ENCODE assay signal across 20 cellular contexts in the genomic region with DNA sequence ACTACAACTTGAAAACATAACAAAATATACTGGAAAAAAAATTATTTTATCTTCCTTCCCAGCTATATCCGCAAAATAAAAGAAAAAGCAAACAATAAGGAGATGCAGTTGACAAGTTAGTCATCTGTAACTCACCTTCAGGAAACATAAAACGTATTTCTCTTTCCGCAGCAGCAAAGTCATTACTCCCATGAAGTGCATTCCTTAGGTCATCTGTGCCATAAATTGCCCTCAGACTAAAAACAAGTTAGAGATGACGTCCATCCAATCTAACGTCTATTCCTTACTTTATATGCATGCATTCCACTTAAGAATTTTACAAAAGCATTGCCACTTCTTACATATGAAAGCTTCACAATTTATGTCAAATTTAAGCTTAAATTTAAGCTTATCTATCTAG. TPM values are rescaled to one million over a fixed set of nuclear protein-coding genes. Genes with fewer than 3 reads are reported as not detected.
DNase-seq lines count a peak whose midpoint lies in the region; ATAC-seq, FAIRE-seq and TF ChIP-seq lines count a peak whose summit lies in the region.
"Had no signal": no experiment of that assay in that cellular context is flagged by ENCODE, and none has a peak within 500 bp of the region (broad histone marks: within the 10 kb centered on the region; RNA-seq: fewer than 3 reads in every experiment).

No MANE protein-coding gene starts in this region.

- H3K9me3 ChIP-seq in BLaER1, result no peaks in the 10 kb centered on the region
- no peaks in the 10 kb centered on the region for H3K9me3 ChIP-seq in small intestine (ENCODE audit: control insufficient read depth, low read depth)
- H3K9me3 ChIP-seq: HAP-1 had no signal

- 53 to 55% (median 53%) methylated on average over 5 of the region's 5 CpGs for WGBS in small intestine, 3 donors

- H4K20me1 ChIP-seq in BLaER1, result no peaks in the 10 kb centered on the region

- peak overlapping the region; percentile 53 for H3K4me2 ChIP-seq in BLaER1

- H3K27ac ChIP-seq in BLaER1 (no peak overlapping the region), VCaP (peak overlapping the region; percentile 26), small intestine (ENCODE audit: low read depth in 1 of 2, low read length in 1 of 2) (no peak overlapping the region)
- H3K27ac ChIP-seq: HL-60 had no signal

- H3K4me3 ChIP-seq in BLaER1 (no peak overlapping the region), small intestine (ENCODE audit: low read depth in 1 of 2, low read length in 2 of 2) (no peak overlapping the region)
- H3K4me3 ChIP-seq: GM12878, HAP-1, K562 had no signal

- POLR2A ChIA-PET in HEK293T (lab: Yijun Ruan, JAX), result no interaction called here

- no peak for TF ChIP-seq CTCF in VCaP (conservative IDR thresholded peaks at IDR 0.05)

- H3K4me1 ChIP-seq in BLaER1, result peaks cover 10% of the 10 kb centered on the region
- H3K4me1 ChIP-seq in small intestine (ENCODE audit: control insufficient read depth in 2 of 2, insufficient read depth in 1 of 2, low read depth in 1 of 2, low read length in 1 of 2), result no peaks in the 10 kb centered on the region
- H3K4me1 ChIP-seq: HAP-1 had no signal

- no peak for FAIRE-seq in small intestine (lab: Jason Lieb, UNC)
- FAIRE-seq: D721Med, GM12878, GM18507, K562 had no signal

- ATAC-seq in GM21717 (IDR thresholded peaks at IDR 0.05; ENCODE audit: unreplicated experiment), result no peak
- ATAC-seq: GM12878, K562 had no signal

- CTCF ChIA-PET in HEK293T (lab: Yijun Ruan, JAX), result interaction anchor here (2.6 to 2.9 kb wide), 2 partner anchors 51 to 92 kb away, joined by 10 to 15 read pairs; no protein-coding TSS in a partner anchor

- no peak overlapping the region for H3K9ac ChIP-seq in BLaER1

- DNase-seq in HEK293T (ENCODE audit: extremely low spot score) (no peak), lung microvascular endothelial cell (ENCODE audit: low read depth in 2 of 2) (peak; percentile 23 to 48), small intestine (no peak)
- DNase-seq in activated effector memory CD4-positive, alpha-beta T cell treated with Interleukin-2 at 50 U/mL for 16 hours, result no peak
- DNase-seq: 8988T; ACHN; C1 segment of cervical spinal cord; CD4-positive, alpha-beta T cell; COR-L47; DND-41; GOT3 had no signal

- no peaks in the 10 kb centered on the region for H3K27me3 ChIP-seq in BLaER1
- no peaks in the 10 kb centered on the region for H3K27me3 ChIP-seq in small intestine (ENCODE audit: control insufficient read depth in 2 of 2, insufficient read depth in 2 of 2, low read length in 2 of 2)

- no peaks in the 10 kb centered on the region for H3K36me3 ChIP-seq in BLaER1
- H3K36me3 ChIP-seq in small intestine (ENCODE audit: control insufficient read depth in 2 of 2, insufficient read depth in 2 of 2, low read length in 2 of 2), result no peaks in the 10 kb centered on the region
- H3K36me3 ChIP-seq: HAP-1 had no signal

TF ChIP-seq in HEK293T, 16 proteins besides CTCF, POLR2A, EP300 and RAD21:
- TF ChIP-seq PKNOX1 (IDR thresholded peaks at IDR 0.05) (peak; percentile 47), CTBP1 (IDR thresholded peaks at IDR 0.05; ENCODE audit: borderline replicate concordance) (no peak)
TF ChIP-seq in HEK293T: peak in this region for 1.

RNA-seq across cellular contexts. Expression of gene NME5, which starts 10.9 kb away (rescaled TPM):
- 0.60 and 1.1 TPM in 2 replicates for total RNA-seq in lung microvascular endothelial cell
- 1 to 10 TPM in 1 of 3 donors, not detected in 2; 1.3 TPM for polyA plus RNA-seq in small intestine
- total RNA-seq: CD4-positive, alpha-beta T cell; GM12878; K562 had no signal
- polyA plus RNA-seq: K562 had no signal

RNA-seq across cellular contexts. Expression of gene WNT8A, which starts 44.5 kb away (rescaled TPM):
- not detected in 2 replicates for total RNA-seq in lung microvascular endothelial cell
- polyA plus RNA-seq in small intestine, result not detected
- total RNA-seq: CD4-positive, alpha-beta T cell; GM12878; K562 had no signal
- polyA plus RNA-seq: GM12878, K562 had no signal

RNA-seq across cellular contexts. Expression of gene BRD8, which starts 50.1 kb away (rescaled TPM):
- total RNA-seq in lung microvascular endothelial cell, result 18.3 and 24.2 TPM in 2 replicates
- polyA plus RNA-seq in small intestine, result 10 to 100 TPM; 17.0 to 28.7 (median 28.0) TPM

RNA-seq across cellular contexts. Expression of gene KIF20A, which starts 50.6 kb away (rescaled TPM):
- total RNA-seq in lung microvascular endothelial cell, result 8.1 and 28.1 TPM in 2 replicates
- 10 to 100 TPM in 1 of 3 donors, 1 to 10 TPM in 1, under 1 TPM in 1; 0.27 to 10.2 (median 2.5) TPM for polyA plus RNA-seq in small intestine
- total RNA-seq: CD4-positive, alpha-beta T cell had no signal

Comparison
In these comparisons a context has a peak if more than half of its experiments do, and no peak if none do; other contexts are left out.
1. DNase-seq: peak in lung microvascular endothelial cell (2 of 2); none in HEK293T (single experiment), small intestine (single experiment) and activated effector memory CD4-positive, alpha-beta T cell treated with Interleukin-2 at 50 U/mL for 16 hours (single experiment).